13 cellular contexts compared by ENCODE assay signal in genomic region chr15:41263891-41264351, GRCh38. TPM values are rescaled to one million over a fixed set of nuclear protein-coding genes. Genes with fewer than 3 reads are reported as not detected.
A peak's percentile ranks its signal among the peaks of the same experiment; 100 is the strongest.
DNase-seq lines count a peak whose midpoint lies in the region; ATAC-seq and TF ChIP-seq lines count a peak whose summit lies in the region.
"Had no signal": no experiment of that assay in that cellular context is flagged by ENCODE, and none has a peak within 500 bp of the region (broad histone marks: within the 10 kb centered on the region; RNA-seq: fewer than 3 reads in every experiment).

No MANE protein-coding gene starts in this region.

- peaks cover 12% of the 10 kb centered on the region; the same call in 1 of the 2 replicates for H3K79me2 ChIP-seq in PC-9 (ENCODE audit: low read depth)

- POLR2A ChIA-PET in PC-9 (lab: Charles Lee; ENCODE audit: unreplicated experiment) = no interaction called here

- peak overlapping the region; percentile 16; the same call in 1 of the 2 replicates for H3K27ac ChIP-seq in PC-9
- peak overlapping the region; percentile 70 for H3K27ac ChIP-seq in cardiac muscle cell

- H3K27me3 ChIP-seq in PC-9 (ENCODE audit: insufficient read depth, low read depth) (no peaks in the 10 kb centered on the region), cardiac muscle cell (no peaks in the 10 kb centered on the region)

- H3K9me3 ChIP-seq in PC-9 (ENCODE audit: insufficient read depth, low read depth) = no peaks in the 10 kb centered on the region
- H3K9me3 ChIP-seq in cardiac muscle cell (ENCODE audit: low read depth) = no peaks in the 10 kb centered on the region

- intact Hi-C loops in PC-9 (cut with micrococcal nuclease; ENCODE audit: unreplicated experiment) = no loop called here

- H3K4me3 ChIP-seq in PC-9 = no peak overlapping the region
- H3K4me3 ChIP-seq in cardiac muscle cell = no peak overlapping the region

- no TSS peak for BruUV-seq in PC-9 (replicated peaks; lab: Mats Ljungman, UMichigan)

- ATAC-seq in HG02571 (IDR thresholded peaks at IDR 0.05; ENCODE audit: unreplicated experiment) (no peak), GM18868 (IDR thresholded peaks at IDR 0.05; ENCODE audit: unreplicated experiment) (no peak)

- CTCF ChIA-PET in PC-9 (lab: Charles Lee) = interaction anchor here (0.6 to 0.7 kb wide), 2 partner anchors 14 to 358 kb away, joined by 5 to 6 read pairs; no protein-coding TSS in a partner anchor

- H3K4me2 ChIP-seq in PC-9 = no peak overlapping the region

- H3F3A ChIP-seq in PC-9 (ENCODE audit: insufficient read depth, low read depth) = peaks cover 18% of the 10 kb centered on the region

- H3K36me3 ChIP-seq in PC-9 (ENCODE audit: low read depth) (peaks cover 24% of the 10 kb centered on the region), cardiac muscle cell (peaks cover 12% of the 10 kb centered on the region)

- peak; percentile 2 for DNase-seq in HCEC 1CT
- DNase-seq in PC-9 = no peak
- DNase-seq in cardiac muscle cell (ENCODE audit: low read depth in 1 of 2, low spot score in 1 of 2) = peak; percentile 51 to 81
- DNase-seq in non-pigmented ciliary epithelial cell (ENCODE audit: low read depth) = peak; percentile 49
- DNase-seq in stimulated activated CD4-positive, alpha-beta T cell treated with anti-CD3 and anti-CD28 coated beads, Interleukin-12 subunit alpha, Interleukin-12 subunit beta, amount 100 ng/mL, for 4 hours = no peak
- DNase-seq in activated CD4-positive, CD25-positive, alpha-beta regulatory T cell treated with anti-CD3 and anti-CD28 coated beads, Interleukin-2, amount 50 U/mL, for 72 hours = no peak
- DNase-seq: activated CD4-positive, alpha-beta T cell treated with anti-CD3 and anti-CD28 coated beads, Interleukin-2, amount 50 U/mL, for 1 hour; Karpas-422; substantia nigra had no signal

- no peaks in the 10 kb centered on the region for H4K20me1 ChIP-seq in PC-9 (ENCODE audit: insufficient read depth)

- H2AFZ ChIP-seq in PC-9 = no peak overlapping the region

- no peaks in the 10 kb centered on the region for H3K9me2 ChIP-seq in PC-9 (ENCODE audit: insufficient read depth)

- H3K4me1 ChIP-seq in PC-9 (replicated peaks; ENCODE audit: insufficient read depth) = peaks cover 20% of the 10 kb centered on the region
- H3K4me1 ChIP-seq in cardiac muscle cell (ENCODE audit: low read depth) = peaks cover 18% of the 10 kb centered on the region

- TF ChIP-seq CTCF in PC-9 (conservative IDR thresholded peaks at IDR 0.05) = no peak
- no peak for TF ChIP-seq CTCF in cardiac muscle cell (IDR thresholded peaks at IDR 0.05; ENCODE audit: low read depth, low read length)

RNA-seq across cellular contexts. Expression of gene CHP1, which starts 32.9 kb away (rescaled TPM):
- total RNA-seq in PC-9 (2021) (133 and 199 TPM in 2 replicates), cardiac muscle cell (233 and 310 TPM in 2 replicates)
- polyA plus RNA-seq in cardiac muscle cell = 32.9 and 37.0 TPM in 2 replicates

RNA-seq across cellular contexts. Expression of gene EXD1, which starts 33.4 kb away (rescaled TPM):
- total RNA-seq in PC-9 (2021) = 0.70 TPM in 1 of 2 replicates, not detected in the other
- not detected in 2 replicates for total RNA-seq in cardiac muscle cell
- not detected in 2 replicates for polyA plus RNA-seq in cardiac muscle cell
- total RNA-seq: myocyte; T-helper 1 cell treated with Interleukin-12 subunit alpha and Interleukin-12 subunit beta and Interleukin-4 antibody, amounts not matched to agents 30 ng/mL and 1 ng/mL, for 36 hours had no signal

Comparison
In these comparisons a context has a peak if more than half of its experiments do, and no peak if none do; other contexts are left out.
1. DNase-seq: peak in HCEC 1CT (single experiment), cardiac muscle cell (2 of 2) and non-pigmented ciliary epithelial cell (single experiment); none in PC-9 (0 of 2), stimulated activated CD4-positive, alpha-beta T cell treated with anti-CD3 and anti-CD28 coated beads, Interleukin-12 subunit alpha, Interleukin-12 subunit beta, amount 100 ng/mL, for 4 hours (single experiment) and activated CD4-positive, CD25-positive, alpha-beta regulatory T cell treated with anti-CD3 and anti-CD28 coated beads, Interleukin-2, amount 50 U/mL, for 72 hours (single experiment).